1 cellular context compared by ENCODE assay signal in the genomic region with DNA sequence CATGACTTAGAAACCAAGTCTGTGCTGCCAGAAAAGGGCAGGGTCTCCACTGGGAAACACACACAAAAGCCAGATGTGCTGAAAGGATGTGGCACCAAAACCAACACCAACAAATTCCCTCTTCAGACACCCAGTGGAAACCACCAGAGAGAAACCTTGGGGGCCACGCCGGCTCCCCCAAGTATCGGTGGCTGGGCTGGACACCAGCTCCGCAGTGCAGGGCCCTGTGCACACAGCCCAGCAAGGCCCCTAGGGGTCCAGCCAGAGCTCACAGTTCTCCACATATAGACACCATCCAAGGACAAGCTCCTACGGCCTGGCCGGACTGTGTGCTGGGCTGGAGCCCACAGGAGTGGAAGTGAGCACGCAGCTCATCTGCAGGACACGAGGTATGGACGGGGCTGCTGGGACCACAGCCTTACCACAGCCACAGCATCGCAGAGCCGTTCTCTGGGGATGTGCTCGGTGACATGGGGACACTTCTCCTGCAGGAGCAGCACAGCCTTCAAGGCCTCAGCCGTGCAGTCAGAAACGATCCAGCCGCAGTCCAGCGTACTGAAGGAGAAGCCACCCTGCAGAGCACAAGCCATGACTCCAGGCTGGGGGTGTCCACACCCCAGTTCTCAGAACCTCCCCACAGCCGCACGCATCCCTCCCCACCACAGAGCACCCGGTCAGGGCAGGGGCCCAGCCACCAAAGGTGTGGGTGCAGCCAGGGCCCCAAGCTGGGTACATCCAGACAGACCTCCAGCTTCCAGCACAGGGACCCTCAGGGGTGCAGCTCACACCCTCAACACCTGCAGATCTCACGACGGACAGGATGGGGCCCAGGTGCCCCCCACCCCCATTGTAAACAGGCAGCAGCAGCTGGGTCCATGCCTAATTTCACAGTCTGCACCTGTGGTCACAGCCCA.
TF ChIP-seq lines count a peak whose summit lies in the region.

No MANE protein-coding gene starts in this region.

TF ChIP-seq in IMR-90, 13 proteins besides CTCF, POLR2A, EP300 and RAD21 (continued from another document):
- TF ChIP-seq SMC3 (IDR thresholded peaks at IDR 0.05; ENCODE audit: low read depth, low read length) = no peak
- TF ChIP-seq RFX5 (IDR thresholded peaks at IDR 0.05; ENCODE audit: low read depth, low read length) = no peak
- no peak for TF ChIP-seq BHLHE40 (IDR thresholded peaks at IDR 0.05; ENCODE audit: low read depth, low read length)
- TF ChIP-seq, protein P1, sequence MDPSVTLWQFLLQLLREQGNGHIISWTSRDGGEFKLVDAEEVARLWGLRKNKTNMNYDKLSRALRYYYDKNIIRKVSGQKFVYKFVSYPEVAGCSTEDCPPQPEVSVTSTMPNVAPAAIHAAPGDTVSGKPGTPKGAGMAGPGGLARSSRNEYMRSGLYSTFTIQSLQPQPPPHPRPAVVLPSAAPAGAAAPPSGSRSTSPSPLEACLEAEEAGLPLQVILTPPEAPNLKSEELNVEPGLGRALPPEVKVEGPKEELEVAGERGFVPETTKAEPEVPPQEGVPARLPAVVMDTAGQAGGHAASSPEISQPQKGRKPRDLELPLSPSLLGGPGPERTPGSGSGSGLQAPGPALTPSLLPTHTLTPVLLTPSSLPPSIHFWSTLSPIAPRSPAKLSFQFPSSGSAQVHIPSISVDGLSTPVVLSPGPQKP (IDR thresholded peaks at IDR 0.05; ENCODE audit: borderline replicate concordance, low read depth, low read length) = no peak
- no peak for TF ChIP-seq CHD1 (IDR thresholded peaks at IDR 0.05; ENCODE audit: low read depth, low read length)
- no peak for TF ChIP-seq NFE2L2 (IDR thresholded peaks at IDR 0.05; ENCODE audit: low read depth, low read length)
- no peak for TF ChIP-seq MAZ (IDR thresholded peaks at IDR 0.05; ENCODE audit: borderline replicate concordance, low read depth, low read length)
- TF ChIP-seq, protein P2, sequence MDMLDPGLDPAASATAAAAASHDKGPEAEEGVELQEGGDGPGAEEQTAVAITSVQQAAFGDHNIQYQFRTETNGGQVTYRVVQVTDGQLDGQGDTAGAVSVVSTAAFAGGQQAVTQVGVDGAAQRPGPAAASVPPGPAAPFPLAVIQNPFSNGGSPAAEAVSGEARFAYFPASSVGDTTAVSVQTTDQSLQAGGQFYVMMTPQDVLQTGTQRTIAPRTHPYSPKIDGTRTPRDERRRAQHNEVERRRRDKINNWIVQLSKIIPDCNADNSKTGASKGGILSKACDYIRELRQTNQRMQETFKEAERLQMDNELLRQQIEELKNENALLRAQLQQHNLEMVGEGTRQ (IDR thresholded peaks at IDR 0.05; ENCODE audit: low read depth, low read length) = no peak
- no peak for TF ChIP-seq MAFK (IDR thresholded peaks at IDR 0.05; ENCODE audit: low read depth, low read length)
